In genomic region chr17:41812176-41813038, GRCh38 we compare ENCODE assay signal across 8 cellular contexts. TPM values are rescaled to one million over a fixed set of nuclear protein-coding genes. Genes with fewer than 3 reads are reported as not detected.
DNase-seq lines count a peak whose midpoint lies in the region; ATAC-seq and TF ChIP-seq lines count a peak whose summit lies in the region.

Gene FKBP10 (plus strand): TSS chr17:41813004. CDS start chr17:41813035, 31 bp downstream.

- H3K4me1 Mint-ChIP-seq in WTC11, result peaks cover 24% of the 10 kb centered on the region
- H3K4me1 Mint-ChIP-seq in dendritic cell treated with granulocyte-macrophage colony-stimulating factor and Interleukin-4, amounts not matched to agents 40 ng/mL and 50 ng/mL, for 4 days (ENCODE audit: low read depth), result peaks cover 23% of the 10 kb centered on the region

- intact Hi-C loops in dendritic cell treated with granulocyte-macrophage colony-stimulating factor and Interleukin-4, amounts not matched to agents 40 ng/mL and 50 ng/mL, for 4 days (cut with micrococcal nuclease), result no loop called here

- TF ChIP-seq CTCF in WTC11 (IDR thresholded peaks at IDR 0.05), result no peak

- H3K9me3 Mint-ChIP-seq in WTC11, result no peaks in the 10 kb centered on the region
- H3K9me3 Mint-ChIP-seq in dendritic cell treated with granulocyte-macrophage colony-stimulating factor and Interleukin-4, amounts not matched to agents 40 ng/mL and 50 ng/mL, for 4 days, result no peaks in the 10 kb centered on the region

- CTCF ChIA-PET in WTC11 (lab: Charles Lee), result interaction anchor here (0.6 to 4.6 kb wide), 21 partner anchors 7 to 262 kb away, joined by 3 to 91 read pairs (median 6); partner anchors contain the start of genes JUP and KLHL11

- ATAC-seq in WTC11, result peak; percentile 72
- ATAC-seq in GM19328 (IDR thresholded peaks at IDR 0.05; ENCODE audit: unreplicated experiment), result no peak

- peaks cover 16% of the 10 kb centered on the region for H3K36me3 Mint-ChIP-seq in WTC11
- no peaks in the 10 kb centered on the region for H3K36me3 Mint-ChIP-seq in dendritic cell treated with granulocyte-macrophage colony-stimulating factor and Interleukin-4, amounts not matched to agents 40 ng/mL and 50 ng/mL, for 4 days (ENCODE audit: low read depth)

- peak within 1 kb of the TSS; percentile 95 for H3K27ac Mint-ChIP-seq in WTC11
- no peak within 1 kb of the TSS for H3K27ac Mint-ChIP-seq in dendritic cell treated with granulocyte-macrophage colony-stimulating factor and Interleukin-4, amounts not matched to agents 40 ng/mL and 50 ng/mL, for 4 days

- H3K4me3 Mint-ChIP-seq in WTC11, result peak within 1 kb of the TSS; percentile 98
- peak within 1 kb of the TSS; percentile 76 for H3K4me3 Mint-ChIP-seq in dendritic cell treated with granulocyte-macrophage colony-stimulating factor and Interleukin-4, amounts not matched to agents 40 ng/mL and 50 ng/mL, for 4 days

- H3K27me3 Mint-ChIP-seq in WTC11 (ENCODE audit: low read depth), result peaks cover 7% of the 10 kb centered on the region
- H3K27me3 Mint-ChIP-seq in dendritic cell treated with granulocyte-macrophage colony-stimulating factor and Interleukin-4, amounts not matched to agents 40 ng/mL and 50 ng/mL, for 4 days, result peaks cover 70% of the 10 kb centered on the region

- H3K27ac ChIP-seq in layer of hippocampus (ENCODE audit: low read depth, low read length), result peak within 1 kb of the TSS; percentile 38

- DNase-seq in NCI-H2107 (lab: John Stamatoyannopoulos, UW) (peak; percentile 30), NCI-H2107 treated with DMSO at 0.1 percent for 48 hours (lab: John Stamatoyannopoulos, UW; ENCODE audit: unreplicated experiment) (no peak), NCI-H1105 treated with DMSO at 0.1 percent for 48 hours (lab: John Stamatoyannopoulos, UW) (peak; percentile 73), WTC11 (ENCODE audit: low spot score) (peak; percentile 90)
- DNase-seq in stimulated activated CD4-positive, alpha-beta T cell treated with anti-CD3 and anti-CD28 coated beads, Interleukin-1b, Interleukin-23, amount 100 ng/mL, for 48 hours, result peak; percentile 31

- POLR2A ChIA-PET in WTC11 (lab: Charles Lee), result interaction anchor here (0.6 to 4.3 kb wide), 9 partner anchors 7 to 205 kb away, joined by 3 to 62 read pairs (median 4); partner anchors contain the start of genes DNAJC7, EIF1, HAP1 and JUP

- H3K27me3 ChIP-seq in layer of hippocampus (ENCODE audit: control insufficient read depth, insufficient read depth, low read length), result no peaks in the 10 kb centered on the region

TF ChIP-seq in WTC11, 78 proteins besides CTCF, POLR2A, EP300 and RAD21 (continues in another document):
- TF ChIP-seq SP1 (CRISPR knock-in tag; conservative IDR thresholded peaks at IDR 0.05), result peak; percentile 75
- 0 out of 2 replicates have a peak, but pooled peaks have one; percentile 48 for TF ChIP-seq NFE2L1 (CRISPR knock-in tag; IDR thresholded peaks at IDR 0.05)
- TF ChIP-seq ZNF317 (CRISPR knock-in tag; IDR thresholded peaks at IDR 0.05; ENCODE audit: borderline replicate concordance, low read depth), result no peak
- no peak for TF ChIP-seq EMX1 (CRISPR knock-in tag; IDR thresholded peaks at IDR 0.05)
- no peak for TF ChIP-seq STAT6 (CRISPR knock-in tag; conservative IDR thresholded peaks at IDR 0.05; ENCODE audit: low read depth)
- no peak for TF ChIP-seq ATF1 (CRISPR knock-in tag; IDR thresholded peaks at IDR 0.05)
- TF ChIP-seq TEAD1 (CRISPR knock-in tag; IDR thresholded peaks at IDR 0.05), result peak; percentile 25; the same call in 1 of the 2 replicates
- no peak for TF ChIP-seq NFATC4 (CRISPR knock-in tag; IDR thresholded peaks at IDR 0.05)
- no peak for TF ChIP-seq CREM (CRISPR knock-in tag; IDR thresholded peaks at IDR 0.05)
- TF ChIP-seq CBFB (CRISPR knock-in tag; IDR thresholded peaks at IDR 0.05; ENCODE audit: low read depth), result 0 out of 2 replicates have a peak, but pooled peaks have one; percentile 65
- TF ChIP-seq ZBTB43 (CRISPR knock-in tag; IDR thresholded peaks at IDR 0.05), result peak; percentile 71; the same call in 1 of the 2 replicates
- TF ChIP-seq GABPB1 (CRISPR knock-in tag; IDR thresholded peaks at IDR 0.05), result peak; percentile 43
- peak; percentile 43 for TF ChIP-seq USF2 (CRISPR knock-in tag; IDR thresholded peaks at IDR 0.05)
- TF ChIP-seq TP53 (CRISPR knock-in tag; IDR thresholded peaks at IDR 0.05), result 0 out of 2 replicates have a peak, but pooled peaks have one; percentile 12
- no peak; the same call in 1 of the 2 replicates for TF ChIP-seq IRF1 (CRISPR knock-in tag; IDR thresholded peaks at IDR 0.05)
- peak; percentile 38; the same call in 1 of the 2 replicates for TF ChIP-seq MYBL2 (CRISPR knock-in tag; IDR thresholded peaks at IDR 0.05)
- TF ChIP-seq AFF4 (CRISPR knock-in tag; IDR thresholded peaks at IDR 0.05; ENCODE audit: borderline replicate concordance), result 0 out of 2 replicates have a peak, but pooled peaks have one; percentile 8
- no peak; the same call in 1 of the 2 replicates for TF ChIP-seq FOXK1 (CRISPR knock-in tag; IDR thresholded peaks at IDR 0.05)
- no peak for TF ChIP-seq ZNF396 (CRISPR knock-in tag; IDR thresholded peaks at IDR 0.05; ENCODE audit: borderline replicate concordance)
- peak; percentile 38; the same call in 1 of the 2 replicates for TF ChIP-seq ZNF232 (CRISPR knock-in tag; IDR thresholded peaks at IDR 0.05)

RNA-seq across cellular contexts. Expression of gene FKBP10, which starts in this region (rescaled TPM):
- total RNA-seq in WTC11 (2021), result 227 to 243 TPM (median 232 TPM) in 3 replicates
